In the genomic region with DNA sequence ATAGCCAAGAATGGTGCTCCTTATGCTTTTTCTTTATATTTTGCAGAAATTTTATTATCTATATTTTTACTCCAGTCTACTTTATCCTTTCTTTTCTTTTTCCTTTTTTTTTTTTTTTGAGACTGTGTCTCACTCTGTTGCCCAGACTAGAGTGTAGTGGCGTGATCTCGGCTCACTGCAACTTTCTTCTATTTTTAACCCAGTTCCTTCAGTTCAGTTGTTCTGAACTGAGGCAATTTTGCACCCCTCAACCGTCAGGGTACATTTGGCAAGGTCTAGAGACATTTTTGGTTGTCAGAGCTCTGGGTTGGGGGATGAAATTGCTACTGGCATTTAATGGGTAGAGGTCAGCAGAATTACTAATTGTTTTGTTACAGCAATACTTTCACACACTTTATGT, we compare ENCODE assay signal across 1 cellular context.
TF ChIP-seq lines count a peak whose summit lies in the region.

No MANE protein-coding gene starts in this region.

TF ChIP-seq in IMR-90, 13 proteins besides CTCF, POLR2A, EP300 and RAD21 (continued from another document):
- TF ChIP-seq MXI1 (IDR thresholded peaks at IDR 0.05; ENCODE audit: borderline replicate concordance, low read depth, low read length) = no peak
- TF ChIP-seq BHLHE40 (IDR thresholded peaks at IDR 0.05; ENCODE audit: low read depth, low read length) = no peak
- no peak for TF ChIP-seq RFX5 (IDR thresholded peaks at IDR 0.05; ENCODE audit: low read depth, low read length)
- no peak for TF ChIP-seq MAFK (IDR thresholded peaks at IDR 0.05; ENCODE audit: low read depth, low read length)
- TF ChIP-seq, protein P1, sequence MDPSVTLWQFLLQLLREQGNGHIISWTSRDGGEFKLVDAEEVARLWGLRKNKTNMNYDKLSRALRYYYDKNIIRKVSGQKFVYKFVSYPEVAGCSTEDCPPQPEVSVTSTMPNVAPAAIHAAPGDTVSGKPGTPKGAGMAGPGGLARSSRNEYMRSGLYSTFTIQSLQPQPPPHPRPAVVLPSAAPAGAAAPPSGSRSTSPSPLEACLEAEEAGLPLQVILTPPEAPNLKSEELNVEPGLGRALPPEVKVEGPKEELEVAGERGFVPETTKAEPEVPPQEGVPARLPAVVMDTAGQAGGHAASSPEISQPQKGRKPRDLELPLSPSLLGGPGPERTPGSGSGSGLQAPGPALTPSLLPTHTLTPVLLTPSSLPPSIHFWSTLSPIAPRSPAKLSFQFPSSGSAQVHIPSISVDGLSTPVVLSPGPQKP (IDR thresholded peaks at IDR 0.05; ENCODE audit: borderline replicate concordance, low read depth, low read length) = no peak
- no peak for TF ChIP-seq FOS (IDR thresholded peaks at IDR 0.05; ENCODE audit: low read depth, low read length)
- no peak for TF ChIP-seq CEBPB (IDR thresholded peaks at IDR 0.05; ENCODE audit: low read depth, low read length)
